28 cellular contexts compared by ENCODE assay signal in genomic region chr12:41891226-41891625, GRCh38.
"Had no signal": no experiment of that assay in that cellular context is flagged by ENCODE, and none has a peak within 500 bp of the region (broad histone marks: within the 10 kb centered on the region; RNA-seq: fewer than 3 reads in every experiment).

No MANE protein-coding gene starts in this region.

- ATAC-seq: effector memory CD8-positive, alpha-beta T cell; esophagus mucosa; foreskin keratinocyte; gastrocnemius medialis; gastroesophageal sphincter; heart left ventricle; heart right ventricle had no signal

- H3K27me3 ChIP-seq: colonic mucosa, dorsolateral prefrontal cortex, esophagus muscularis mucosa, esophagus squamous epithelium, foreskin keratinocyte, gastrocnemius medialis, gastroesophageal sphincter, heart left ventricle, heart right ventricle had no signal

- DNase-seq: colonic mucosa; cortex of kidney; dermis blood vessel endothelial cell; dorsolateral prefrontal cortex; effector CD4-positive, alpha-beta T cell; effector CD8-positive, alpha-beta T cell; effector memory CD4-positive, alpha-beta T cell; effector memory CD8-positive, alpha-beta T cell; endodermal cell; erythroblast; esophagus squamous epithelium; foreskin fibroblast; foreskin keratinocyte; foreskin melanocyte; gastrocnemius medialis; glutamatergic neuron; head of caudate nucleus; heart left ventricle; heart right ventricle had no signal

- H3K4me3 ChIP-seq: colonic mucosa, coronary artery, dorsolateral prefrontal cortex, esophagus muscularis mucosa, esophagus squamous epithelium, gastrocnemius medialis, gastroesophageal sphincter, heart left ventricle, heart right ventricle had no signal

- H3K36me3 ChIP-seq: colonic mucosa, esophagus muscularis mucosa, esophagus squamous epithelium, gastrocnemius medialis, gastroesophageal sphincter, heart left ventricle, heart right ventricle had no signal

- FAIRE-seq: colon, endometrium, endothelial cell of umbilical vein, frontal cortex had no signal

- H3K27ac ChIP-seq: colonic mucosa, coronary artery, dorsolateral prefrontal cortex, epithelial cell of prostate, esophagus muscularis mucosa, esophagus squamous epithelium, foreskin keratinocyte, gastrocnemius medialis, gastroesophageal sphincter, heart left ventricle, heart right ventricle had no signal

- H3K4me1 ChIP-seq: colonic mucosa, esophagus muscularis mucosa, esophagus squamous epithelium, foreskin keratinocyte, gastrocnemius medialis, gastroesophageal sphincter, heart left ventricle, heart right ventricle had no signal

- H3K9me3 ChIP-seq: colonic mucosa, esophagus muscularis mucosa, esophagus squamous epithelium, gastrocnemius medialis, gastroesophageal sphincter had no signal
